ENCODE assay signal across 24 cellular contexts in the genomic region with DNA sequence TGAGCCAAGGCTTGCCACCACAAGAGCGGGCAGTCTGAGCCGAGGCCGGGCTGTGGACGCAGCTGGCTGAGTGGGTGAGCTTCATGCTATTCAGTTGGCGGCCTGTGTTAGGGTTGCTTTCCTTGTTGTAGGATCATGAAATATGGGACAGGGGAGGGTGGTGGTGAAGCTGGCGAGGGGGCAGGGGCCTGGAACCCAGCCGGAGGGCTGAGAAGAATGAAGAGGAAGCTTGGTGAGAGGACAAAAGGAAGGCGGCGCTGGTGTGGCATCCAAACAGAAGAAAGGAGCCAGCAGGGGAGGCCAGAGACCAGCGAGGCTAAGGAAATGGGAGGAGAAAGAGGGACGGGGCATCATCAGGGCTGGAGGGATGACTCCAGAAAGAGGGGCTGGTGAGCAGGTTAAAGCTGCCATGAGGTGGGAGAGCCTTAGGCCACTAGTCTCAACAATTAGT. TPM values are rescaled to one million over a fixed set of nuclear protein-coding genes. Genes with fewer than 3 reads are reported as not detected.
DNase-seq lines count a peak whose midpoint lies in the region; ATAC-seq, FAIRE-seq and TF ChIP-seq lines count a peak whose summit lies in the region.
"Had no signal": no experiment of that assay in that cellular context is flagged by ENCODE, and none has a peak within 500 bp of the region (broad histone marks: within the 10 kb centered on the region; RNA-seq: fewer than 3 reads in every experiment).

No MANE protein-coding gene starts in this region.

- no peak overlapping the region; a peak in 1 of 4 replicates for H3K9ac ChIP-seq in K562 (ENCODE audit: insufficient read depth in 1 of 2, low read depth in 2 of 2, low read length in 2 of 2)
- H3K9ac ChIP-seq in mesendoderm (ENCODE audit: low read length) = no peak overlapping the region
- H3K9ac ChIP-seq: KMS-11 had no signal

- no peaks in the 10 kb centered on the region for H3K79me1 ChIP-seq in mesendoderm (ENCODE audit: low read length)

- no peaks in the 10 kb centered on the region for H4K20me1 ChIP-seq in K562 (replicated peaks; ENCODE audit: control insufficient read depth, insufficient read depth, low read length)

- peak; percentile 39; the same call in 1 of the 3 replicates for ATAC-seq in K562
- no peak for ATAC-seq in GM21717 (IDR thresholded peaks at IDR 0.05; ENCODE audit: unreplicated experiment)

- no peak overlapping the region for H3K27ac ChIP-seq in K562 (ENCODE audit: extremely low read depth, low read depth, low read length)
- H3K27ac ChIP-seq in mesendoderm (ENCODE audit: low read depth, low read length) = no peak overlapping the region
- H3K27ac ChIP-seq: C4-2B, KMS-11, PC-9 had no signal

- no peak overlapping the region for H4K8ac ChIP-seq in mesendoderm (ENCODE audit: low read depth, low read length)

- FAIRE-seq in K562 (lab: Jason Lieb, UNC) = no peak
- FAIRE-seq: GM19239 had no signal

- no peak overlapping the region for H3K18ac ChIP-seq in mesendoderm (ENCODE audit: low read length)

- no peak overlapping the region for H3K27ac Mint-ChIP-seq in activated naive CD4-positive, alpha-beta T cell treated with anti-CD3 and anti-CD28 coated beads, Interleukin-2, amount 10 ng/mL, durations not matched to agents 7 days and 5 days

- H3K36me3 Mint-ChIP-seq in activated naive CD4-positive, alpha-beta T cell treated with anti-CD3 and anti-CD28 coated beads, Interleukin-2, amount 10 ng/mL, durations not matched to agents 7 days and 5 days = no peaks in the 10 kb centered on the region

- no peak overlapping the region for H3K23ac ChIP-seq in mesendoderm (ENCODE audit: low read length)

- H3K27me3 ChIP-seq in K562 (ENCODE audit: control insufficient read depth in 2 of 2, insufficient read depth in 2 of 2, low read length in 2 of 2) (peaks cover 16 to 31% of the 10 kb centered on the region in 2 experiments), mesendoderm (ENCODE audit: insufficient read depth, low read length, poor library complexity) (no peaks in the 10 kb centered on the region)

- 16% methylated on average over 11 of the region's 11 CpGs for WGBS in K562 (ENCODE audit: insufficient coverage, low coverage, missing lambda C conversion rate)
- no CpG with 5 or more reads among the region's 11 CpGs for WGBS in mesendoderm (ENCODE audit: extremely low coverage, insufficient coverage, low lambda C conversion rate)

- H2BK15ac ChIP-seq in mesendoderm (replicated peaks; ENCODE audit: low read depth) = no peak overlapping the region

- POLR2A ChIA-PET in K562 (lab: Yijun Ruan, JAX) = interaction anchor here (1.0 kb wide), 1 partner anchor 74 kb away, joined by 3 read pairs; no protein-coding TSS in a partner anchor

- peaks cover 31% of the 10 kb centered on the region for H3K27me3 Mint-ChIP-seq in activated naive CD4-positive, alpha-beta T cell treated with anti-CD3 and anti-CD28 coated beads, Interleukin-2, amount 10 ng/mL, durations not matched to agents 7 days and 5 days

- no peak overlapping the region for H2BK5ac ChIP-seq in mesendoderm (ENCODE audit: low read length)

- no peaks in the 10 kb centered on the region for H3K9me3 ChIP-seq in K562 (replicated peaks; ENCODE audit: control insufficient read depth, insufficient read depth, low read depth, low read length)
- H3K9me3 ChIP-seq: HAP-1 had no signal

- no peaks in the 10 kb centered on the region for H3K36me3 ChIP-seq in K562 (ENCODE audit: control insufficient read depth, insufficient read depth, low read length)
- no peaks in the 10 kb centered on the region for H3K36me3 ChIP-seq in mesendoderm (ENCODE audit: control insufficient read depth, insufficient read depth, low read length)
- H3K36me3 ChIP-seq: HAP-1 had no signal

- no peak overlapping the region for H4K5ac ChIP-seq in mesendoderm (ENCODE audit: low read length)

- H3K4me3 ChIP-seq in K562 (no peak overlapping the region), mesendoderm (ENCODE audit: low read length) (no peak overlapping the region)
- H3K4me3 ChIP-seq: HAP-1, PC-9 had no signal

- TF ChIP-seq EP300 in K562 (IDR thresholded peaks at IDR 0.05; ENCODE audit: low read length) = no peak

- H2AK5ac ChIP-seq in mesendoderm (ENCODE audit: low read length) = no peak overlapping the region

- peak overlapping the region; percentile 44 for H3K56ac ChIP-seq in mesendoderm (ENCODE audit: low read length)

- no peaks in the 10 kb centered on the region for H3K4me1 ChIP-seq in K562 (replicated peaks in 1 of 2; ENCODE audit: control insufficient read depth in 2 of 2, insufficient read depth in 2 of 2, low read length in 2 of 2)
- no peaks in the 10 kb centered on the region for H3K4me1 ChIP-seq in mesendoderm (ENCODE audit: control insufficient read depth, low read depth, low read length)
- H3K4me1 ChIP-seq: HAP-1 had no signal

- no peaks in the 10 kb centered on the region for H3K9me1 ChIP-seq in K562 (ENCODE audit: control insufficient read depth, insufficient read depth, low read length)

- no peaks in the 10 kb centered on the region for H3K79me2 ChIP-seq in K562 (ENCODE audit: control insufficient read depth, insufficient read depth, low read length)
- no peaks in the 10 kb centered on the region for H3K79me2 ChIP-seq in mesendoderm (ENCODE audit: control insufficient read depth, insufficient read depth, low read length)

- intact Hi-C loops in K562 (cut with micrococcal nuclease) = no loop called here

- no peak overlapping the region for H2BK120ac ChIP-seq in mesendoderm (ENCODE audit: low read depth, low read length)

- TF ChIP-seq CTCF in K562 (IDR thresholded peaks at IDR 0.05 in 2 of 3, conservative IDR thresholded peaks at IDR 0.05 in 1 of 3; ENCODE audit: insufficient read depth in 2 of 3, low read depth in 1 of 3, low read length in 3 of 3) (peak; percentile 22 to 71 (median 49); a peak in 4 of 6 replicates), GM10266 (IDR thresholded peaks at IDR 0.05; ENCODE audit: control insufficient read depth, insufficient read depth, low read depth, missing control alignments) (no peak)

- H3K4ac ChIP-seq in mesendoderm (ENCODE audit: low read depth, low read length) = no peak overlapping the region

- H2AFZ ChIP-seq in K562 (ENCODE audit: low read depth, low read length) = no peak overlapping the region
- H2AFZ ChIP-seq: PC-9 had no signal

- H3K4me3 Mint-ChIP-seq in activated naive CD4-positive, alpha-beta T cell treated with anti-CD3 and anti-CD28 coated beads, Interleukin-2, amount 10 ng/mL, durations not matched to agents 7 days and 5 days = no peak overlapping the region
- H3K4me3 Mint-ChIP-seq: CD8-positive, alpha-beta memory T cell had no signal

- H3K4me2 ChIP-seq in K562 (ENCODE audit: insufficient read depth, low read length) = no peak overlapping the region
- H3K4me2 ChIP-seq in mesendoderm (ENCODE audit: low read length) = no peak overlapping the region
- H3K4me2 ChIP-seq: KMS-11, PC-9 had no signal

- no peak for TF ChIP-seq POLR2A in K562 (conservative IDR thresholded peaks at IDR 0.05)

- peak; percentile 23 for DNase-seq in activated CD8-positive, alpha-beta memory T cell treated with anti-CD3 and anti-CD28 coated beads, Interleukin-2, amount 50 U/mL, for 48 hours
- no peak for DNase-seq in activated CD8-positive, alpha-beta memory T cell treated with anti-CD3 and anti-CD28 coated beads, Interleukin-2, amount 50 U/mL, for 4 hours
- no peak for DNase-seq in K562 (ENCODE audit: extremely low read depth in 1 of 4, low spot score in 3 of 4)
- peak; percentile 53 for DNase-seq in mesendoderm
- no peak for DNase-seq in GM10266 (ENCODE audit: extremely low spot score)
- DNase-seq in activated naive CD4-positive, alpha-beta T cell treated with anti-CD3 and anti-CD28 coated beads, Interleukin-2, amount 10 ng/mL, durations not matched to agents 7 days and 5 days = no peak
- DNase-seq: 8988T; Calu3; CD8-positive, alpha-beta memory T cell; DMS153; MV-4-11; NCI-H1105 treated with DMSO at 0.1 percent for 48 hours; NCI-H2029 treated with DMSO at 0.1 percent for 48 hours; NCI-H226; NCI-H510A treated with DMSO at 0.1 percent for 48 hours; NCI-H748 treated with DMSO at 0.1 percent for 48 hours; PC-9; RPMI8226; SHP77 had no signal

- CTCF ChIA-PET in K562 (lab: Yijun Ruan, JAX; ENCODE audit: low intra/inter-chr PET ratio) = interaction anchor here (0.7 kb wide), 1 partner anchor 266 kb away, joined by 5 read pairs; no protein-coding TSS in a partner anchor
- CTCF ChIA-PET in activated naive CD4-positive, alpha-beta T cell treated with anti-CD3 and anti-CD28 coated beads, Interleukin-2, amount 10 ng/mL, durations not matched to agents 7 days and 5 days (lab: Charles Lee) = interaction anchor here (0.8 to 1.0 kb wide), 2 partner anchors 8 to 266 kb away, joined by 3 to 4 read pairs; no protein-coding TSS in a partner anchor

- no peaks in the 10 kb centered on the region for H3K9me3 Mint-ChIP-seq in activated naive CD4-positive, alpha-beta T cell treated with anti-CD3 and anti-CD28 coated beads, Interleukin-2, amount 10 ng/mL, durations not matched to agents 7 days and 5 days

- in situ Hi-C loops in K562 (cut with MboI) = loop anchor here (25.0 kb wide), 1 partner anchor 979 kb away; the partner anchor contains the start of gene ST6GALNAC4

- H3K4me1 Mint-ChIP-seq in activated naive CD4-positive, alpha-beta T cell treated with anti-CD3 and anti-CD28 coated beads, Interleukin-2, amount 10 ng/mL, durations not matched to agents 7 days and 5 days = no peaks in the 10 kb centered on the region
- H3K4me1 Mint-ChIP-seq: CD8-positive, alpha-beta memory T cell had no signal

- BruUV-seq in K562 (replicated peaks; lab: Mats Ljungman, UMichigan) = no TSS peak

- TF ChIP-seq RAD21 in K562 (CRISPR knock-in tag; conservative IDR thresholded peaks at IDR 0.05 in 1 of 2, IDR thresholded peaks at IDR 0.05 in 1 of 2) = peak in 1 of 2 experiments; percentile 18; a peak in 1 of 4 replicates

RNA-seq across cellular contexts. Expression of gene RALGPS1, which starts 18.3 kb away (rescaled TPM):
- total RNA-seq in K562 (2011; cell fraction: chromatin; rRNA removed; ENCODE audit: low replicate concordance) = 14.4 and 14.5 TPM in 2 replicates
- 6.3 and 10.0 TPM in 2 replicates for total RNA-seq in K562 (2011; cell fraction: nucleolus; rRNA removed)
- total RNA-seq in K562 (2011; cell fraction: nucleoplasm; rRNA removed) = 11.3 and 14.1 TPM in 2 replicates
- total RNA-seq in K562 (2014; rRNA removed) (1.5 and 1.6 TPM in 2 replicates), K562 (2014; rRNA removed; fragmentation: Illumina TruSeq; extraction: Trizol) (1.2 and 1.9 TPM in 2 replicates), K562 (2015; rRNA removed; fragmentation: Illumina TruSeq; extraction: Trizol) (1.3 and 1.5 TPM in 2 replicates), K562 (2021) (1.9 and 2.6 TPM in 2 replicates)
- polyA plus RNA-seq in K562 (2011; rRNA removed) (1.2 and 1.5 TPM in 2 replicates), K562 (2014; fragmentation: Illumina TruSeq; extraction: Trizol) (1.9 and 2.2 TPM in 2 replicates), K562 (2014; fragmentation: Nextera tagmentation; extraction: Ambion mirVana) (under 1 TPM; 0.04 to 0.20 TPM), K562 (2014; rRNA removed) (1.5 and 6.3 TPM in 2 replicates)
- 0.83 and 1.1 TPM in 2 replicates for polyA plus RNA-seq in K562 (2011; cell fraction: cytosol; rRNA removed)
- polyA plus RNA-seq in K562 (2011; cell fraction: nucleus; rRNA removed) = 4.3 and 6.0 TPM in 2 replicates
- polyA plus RNA-seq in K562 (2012) = 1.4 and 2.7 TPM in 2 replicates
- polyA minus RNA-seq in K562 (2011; rRNA and poly(A)+ RNA removed) = 1.2 and 2.2 TPM in 2 replicates
- polyA minus RNA-seq in K562 (2011; cell fraction: cytosol; rRNA and poly(A)+ RNA removed) = 1.6 TPM in 1 of 2 replicates, not detected in the other
- polyA minus RNA-seq in K562 (2011; cell fraction: nucleus; rRNA and poly(A)+ RNA removed) = 1.9 and 4.4 TPM in 2 replicates
- 5.2 TPM for polyA plus RNA-seq in mesendoderm (2013, experiment 1 of 2)
- 5.0 TPM for polyA plus RNA-seq in mesendoderm (2013, experiment 2 of 2)

Comparison
In these comparisons a context has a peak if more than half of its experiments do, and no peak if none do; other contexts are left out.
1. DNase-seq: peak in activated CD8-positive, alpha-beta memory T cell treated with anti-CD3 and anti-CD28 coated beads, Interleukin-2, amount 50 U/mL, for 48 hours (single experiment) and mesendoderm (single experiment); none in activated CD8-positive, alpha-beta memory T cell treated with anti-CD3 and anti-CD28 coated beads, Interleukin-2, amount 50 U/mL, for 4 hours (single experiment), K562 (0 of 4), GM10266 (single experiment) and activated naive CD4-positive, alpha-beta T cell treated with anti-CD3 and anti-CD28 coated beads, Interleukin-2, amount 10 ng/mL, durations not matched to agents 7 days and 5 days (single experiment).